ENCODE assay signal across 8 cellular contexts in genomic region chr17:29292992-29293889, GRCh38. TPM values are rescaled to one million over a fixed set of nuclear protein-coding genes. Genes with fewer than 3 reads are reported as not detected.
DNase-seq lines count a peak whose midpoint lies in the region; ATAC-seq and TF ChIP-seq lines count a peak whose summit lies in the region.

No MANE protein-coding gene starts in this region.

- H3K4me1 Mint-ChIP-seq in activated CD8-positive, alpha-beta memory T cell treated with anti-CD3 and anti-CD28 coated beads, Interleukin-2, amount 10 ng/mL, durations not matched to agents 7 days and 5 days, result peaks cover 41% of the 10 kb centered on the region
- H3K4me1 Mint-ChIP-seq in endodermal cell, result peaks cover 23% of the 10 kb centered on the region

- H3K27me3 Mint-ChIP-seq in activated CD8-positive, alpha-beta memory T cell treated with anti-CD3 and anti-CD28 coated beads, Interleukin-2, amount 10 ng/mL, durations not matched to agents 7 days and 5 days, result no peaks in the 10 kb centered on the region
- no peaks in the 10 kb centered on the region for H3K27me3 Mint-ChIP-seq in endodermal cell (ENCODE audit: insufficient read depth)

- H3K36me3 Mint-ChIP-seq in activated CD8-positive, alpha-beta memory T cell treated with anti-CD3 and anti-CD28 coated beads, Interleukin-2, amount 10 ng/mL, durations not matched to agents 7 days and 5 days, result peaks cover 35% of the 10 kb centered on the region
- peaks cover 24% of the 10 kb centered on the region for H3K36me3 Mint-ChIP-seq in endodermal cell (ENCODE audit: low read depth)

- 0 to 1% methylated on average over 16 to 51 of the region's 54 CpGs for WGBS in endodermal cell (ENCODE audit: insufficient coverage in 1 of 2, insufficient read length in 1 of 2), 2 experiments
- 0% methylated on average over 19 to 23 of the region's 54 CpGs for WGBS in mesodermal cell (ENCODE audit: insufficient coverage in 2 of 2), 2 experiments

- H3K4me3 ChIP-seq in DOHH2 (ENCODE audit: low read length) (peak overlapping the region; percentile 98), endodermal cell (ENCODE audit: low read length) (peak overlapping the region; percentile 84), mesodermal cell (ENCODE audit: extremely low read depth, insufficient read depth, low read length, poor library complexity, severe bottlenecking) (peak overlapping the region; percentile 100)

- peaks cover 64% of the 10 kb centered on the region for H3K79me2 ChIP-seq in DOHH2 (ENCODE audit: control insufficient read depth, low read length)

- peak overlapping the region; percentile 98 for H3K27ac Mint-ChIP-seq in activated CD8-positive, alpha-beta memory T cell treated with anti-CD3 and anti-CD28 coated beads, Interleukin-2, amount 10 ng/mL, durations not matched to agents 7 days and 5 days
- peak overlapping the region; percentile 98 for H3K27ac Mint-ChIP-seq in endodermal cell

- peaks cover 19% of the 10 kb centered on the region for H3F3A ChIP-seq in DOHH2 (ENCODE audit: control insufficient read depth, insufficient read depth)

- CTCF ChIA-PET in activated CD8-positive, alpha-beta memory T cell treated with anti-CD3 and anti-CD28 coated beads, Interleukin-2, amount 10 ng/mL, durations not matched to agents 7 days and 5 days (lab: Charles Lee), result interaction anchor here (0.6 to 5.7 kb wide), 18 partner anchors 10 to 325 kb away, joined by 3 to 72 read pairs (median 4); partner anchors contain the start of gene MYO18A

- peak overlapping the region; percentile 98 for H3K9ac ChIP-seq in endodermal cell (ENCODE audit: extremely low read depth, low read length, poor library complexity, severe bottlenecking)

- H3K9me2 ChIP-seq in DOHH2 (replicated peaks; ENCODE audit: control insufficient read depth, low read length), result no peaks in the 10 kb centered on the region

- ATAC-seq in HG02759 (IDR thresholded peaks at IDR 0.05; ENCODE audit: unreplicated experiment), result peak; percentile 11
- peak; percentile 32 for ATAC-seq in activated CD8-positive, alpha-beta memory T cell treated with anti-CD3 and anti-CD28 coated beads, Interleukin-2, amount 10 ng/mL, durations not matched to agents 7 days and 5 days
- no peak for ATAC-seq in HG02623 (IDR thresholded peaks at IDR 0.05; ENCODE audit: unreplicated experiment)

- TF ChIP-seq CTCF in DOHH2 (IDR thresholded peaks at IDR 0.05; ENCODE audit: low read depth, low read length, poor library complexity, severe bottlenecking) (peak; percentile 13), endodermal cell (conservative IDR thresholded peaks at IDR 0.05) (no peak)

- peaks cover 35% of the 10 kb centered on the region for H4K20me1 ChIP-seq in DOHH2 (ENCODE audit: control insufficient read depth, insufficient read depth, low read depth, low read length)

- peaks cover 48% of the 10 kb centered on the region for H3K36me3 ChIP-seq in DOHH2 (ENCODE audit: control insufficient read depth, low read length)
- peaks cover 34% of the 10 kb centered on the region for H3K36me3 ChIP-seq in endodermal cell (ENCODE audit: control insufficient read depth, insufficient read depth, low read length)
- H3K36me3 ChIP-seq in mesodermal cell (ENCODE audit: control insufficient read depth, insufficient read depth, low read length), result peaks cover 27% of the 10 kb centered on the region

- H3K27ac ChIP-seq in DOHH2 (ENCODE audit: low read depth, low read length) (peak overlapping the region; percentile 96), endodermal cell (ENCODE audit: low read depth, low read length) (peak overlapping the region; percentile 90), mesodermal cell (ENCODE audit: low read depth, low read length, severe bottlenecking) (peak overlapping the region; percentile 87)

- H3K9me3 ChIP-seq in DOHH2 (ENCODE audit: control insufficient read depth, insufficient read depth, low read length), result no peaks in the 10 kb centered on the region
- H3K9me3 ChIP-seq in endodermal cell (ENCODE audit: control insufficient read depth, low read length), result no peaks in the 10 kb centered on the region
- H3K9me3 ChIP-seq in mesodermal cell (ENCODE audit: control insufficient read depth, low read length), result no peaks in the 10 kb centered on the region

- peak overlapping the region; percentile 98 for H3K4me3 Mint-ChIP-seq in activated CD8-positive, alpha-beta memory T cell treated with anti-CD3 and anti-CD28 coated beads, Interleukin-2, amount 10 ng/mL, durations not matched to agents 7 days and 5 days
- peak overlapping the region; percentile 100 for H3K4me3 Mint-ChIP-seq in endodermal cell

- H3K27me3 ChIP-seq in DOHH2 (ENCODE audit: control insufficient read depth, low read length), result no peaks in the 10 kb centered on the region
- no peaks in the 10 kb centered on the region for H3K27me3 ChIP-seq in endodermal cell (ENCODE audit: control insufficient read depth, insufficient read depth, low read length, poor library complexity, severe bottlenecking)

- DNase-seq in NCI-H748 (lab: John Stamatoyannopoulos, UW; ENCODE audit: unreplicated experiment), result peak; percentile 85
- peak; percentile 79 for DNase-seq in activated CD8-positive, alpha-beta memory T cell treated with anti-CD3 and anti-CD28 coated beads, Interleukin-2, amount 10 ng/mL, durations not matched to agents 7 days and 5 days
- DNase-seq in endodermal cell, result peak; percentile 92
- peak; percentile 48 to 51 for DNase-seq in stimulated activated CD8-positive, alpha-beta memory T cell treated with anti-CD3 and anti-CD28 coated beads, Interleukin-15, amount 100 ng/mL, for 48 hours (ENCODE audit: low read depth in 2 of 2)

- no peaks in the 10 kb centered on the region for H3K9me3 Mint-ChIP-seq in activated CD8-positive, alpha-beta memory T cell treated with anti-CD3 and anti-CD28 coated beads, Interleukin-2, amount 10 ng/mL, durations not matched to agents 7 days and 5 days (ENCODE audit: low read depth)
- H3K9me3 Mint-ChIP-seq in endodermal cell, result no peaks in the 10 kb centered on the region

- H3K4me2 ChIP-seq in DOHH2 (ENCODE audit: low read length), result peak overlapping the region; percentile 94

- H3K4me1 ChIP-seq in DOHH2 (ENCODE audit: control insufficient read depth, low read length), result peaks cover 41% of the 10 kb centered on the region
- no peaks in the 10 kb centered on the region for H3K4me1 ChIP-seq in endodermal cell (ENCODE audit: control insufficient read depth, insufficient read depth, low read length)
- H3K4me1 ChIP-seq in mesodermal cell (ENCODE audit: control insufficient read depth, insufficient read depth, low read length, poor library complexity, severe bottlenecking), result peaks cover 7% of the 10 kb centered on the region

RNA-seq across cellular contexts. Expression of gene NUFIP2, which starts 0.7 kb away (rescaled TPM):
- 10 to 100 TPM; 66.3 to 78.0 TPM for total RNA-seq in activated CD8-positive, alpha-beta memory T cell treated with anti-CD3 and anti-CD28 coated beads, Interleukin-2, amount 10 ng/mL, durations not matched to agents 7 days and 5 days
- 100 to 1,000 TPM in 1 of 2 donors, 10 to 100 TPM in 1; 92.9 to 104 TPM for total RNA-seq in endodermal cell
- 42.0 TPM for polyA plus RNA-seq in endodermal cell (2013, experiment 1 of 2)
- polyA plus RNA-seq in endodermal cell (2013, experiment 2 of 2), result 36.1 TPM
- polyA plus RNA-seq in mesodermal cell (2013, experiment 1 of 2), result 39.9 TPM
- polyA plus RNA-seq in mesodermal cell (2013, experiment 2 of 2), result 39.1 TPM

RNA-seq across cellular contexts. Expression of gene CRYBA1, which starts 46.6 kb away (rescaled TPM):
- not detected for total RNA-seq in activated CD8-positive, alpha-beta memory T cell treated with anti-CD3 and anti-CD28 coated beads, Interleukin-2, amount 10 ng/mL, durations not matched to agents 7 days and 5 days
- total RNA-seq in endodermal cell, result not detected
- 0.50 TPM for polyA plus RNA-seq in endodermal cell (2013, experiment 1 of 2)
- not detected for polyA plus RNA-seq in endodermal cell (2013, experiment 2 of 2)
- not detected for polyA plus RNA-seq in mesodermal cell (2013, experiment 1 of 2)
- polyA plus RNA-seq in mesodermal cell (2013, experiment 2 of 2), result not detected
